In the genomic region with DNA sequence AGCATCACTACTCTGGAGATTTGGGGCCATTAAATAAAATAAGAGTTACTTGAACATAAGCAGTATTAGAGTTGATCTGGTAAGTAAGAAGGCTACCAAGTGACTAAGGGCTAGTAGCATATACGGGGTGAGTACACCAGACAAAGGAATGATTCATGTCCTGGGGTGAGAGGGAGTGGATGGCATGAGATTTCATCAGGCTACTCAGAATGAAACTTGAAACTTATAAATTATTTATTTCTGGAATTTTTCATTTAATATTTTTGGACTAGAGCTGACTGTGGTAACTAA, we compare ENCODE assay signal across 9 cellular contexts. TPM values are rescaled to one million over a fixed set of nuclear protein-coding genes. Genes with fewer than 3 reads are reported as not detected.
DNase-seq lines count a peak whose midpoint lies in the region; ATAC-seq and TF ChIP-seq lines count a peak whose summit lies in the region.
"Had no signal": no experiment of that assay in that cellular context is flagged by ENCODE, and none has a peak within 500 bp of the region (broad histone marks: within the 10 kb centered on the region; RNA-seq: fewer than 3 reads in every experiment).

No MANE protein-coding gene starts in this region.

- H3K27me3 Mint-ChIP-seq in activated naive CD8-positive, alpha-beta T cell treated with anti-CD3 and anti-CD28 coated beads, Interleukin-2, amount 50 U/mL, for 24 hours = no peaks in the 10 kb centered on the region

- H3K23ac ChIP-seq in neuronal stem cell (ENCODE audit: low read depth, low read length, poor library complexity) = no peak overlapping the region

- H3K4me2 ChIP-seq in neuronal stem cell (ENCODE audit: insufficient read depth, low read length, poor library complexity, severe bottlenecking) = no peak overlapping the region

- H3K36me3 ChIP-seq in lower lobe of right lung = peaks cover 13% of the 10 kb centered on the region
- no peaks in the 10 kb centered on the region for H3K36me3 ChIP-seq in neuronal stem cell (replicated peaks in 1 of 2; ENCODE audit: control insufficient read depth in 2 of 2, insufficient read depth in 2 of 2, low read length in 2 of 2)

- DNase-seq in AG04449 (ENCODE audit: low read depth, low spot score) (peak; percentile 89), HFF-Myc (ENCODE audit: extremely low read depth, low read depth) (peak; percentile 47), lower lobe of right lung (no peak), NCI-H2171 (lab: John Stamatoyannopoulos, UW) (no peak), neuronal stem cell (ENCODE audit: low spot score) (no peak), NCI-H2227 (lab: John Stamatoyannopoulos, UW; ENCODE audit: unreplicated experiment) (no peak), NCI-H1694 treated with DMSO at 0.1 percent for 48 hours (lab: John Stamatoyannopoulos, UW) (no peak)
- DNase-seq in activated naive CD8-positive, alpha-beta T cell treated with anti-CD3 and anti-CD28 coated beads, Interleukin-2, amount 50 U/mL, for 24 hours = no peak

- CTCF ChIA-PET in AG04449 (lab: Yijun Ruan, JAX) = no interaction called here

- H3K27me3 ChIP-seq in lower lobe of right lung (ENCODE audit: low read depth) = no peaks in the 10 kb centered on the region
- no peaks in the 10 kb centered on the region for H3K27me3 ChIP-seq in neuronal stem cell (ENCODE audit: control insufficient read depth in 3 of 3, insufficient read depth in 3 of 3, low read depth in 1 of 3, low read length in 3 of 3)

- no peak overlapping the region for H2BK120ac ChIP-seq in neuronal stem cell (ENCODE audit: low read depth, low read length)

- H3K4me3 ChIP-seq in AG04449 (ENCODE audit: low read depth, low read length) (peak overlapping the region; percentile 90), HFF-Myc (replicated peaks; ENCODE audit: low read depth, low read length) (peak overlapping the region; percentile 81), lower lobe of right lung (peak overlapping the region; percentile 90), neuronal stem cell (ENCODE audit: low read length in 2 of 2) (no peak overlapping the region)

- no peak overlapping the region for H4K8ac ChIP-seq in neuronal stem cell (ENCODE audit: low read depth, low read length)

- H3K27ac Mint-ChIP-seq in activated naive CD8-positive, alpha-beta T cell treated with anti-CD3 and anti-CD28 coated beads, Interleukin-2, amount 50 U/mL, for 24 hours = peak overlapping the region; percentile 94

- H3K4me3 Mint-ChIP-seq in activated naive CD8-positive, alpha-beta T cell treated with anti-CD3 and anti-CD28 coated beads, Interleukin-2, amount 50 U/mL, for 24 hours = peak overlapping the region; percentile 83

- intact Hi-C loops in lower lobe of right lung (cut with DNase I) = no loop called here

- no peak overlapping the region for H2BK12ac ChIP-seq in neuronal stem cell (ENCODE audit: low read length)

- H2AFZ ChIP-seq in neuronal stem cell (ENCODE audit: low read length) = no peak overlapping the region

- peaks cover 26% of the 10 kb centered on the region for H3K36me3 Mint-ChIP-seq in activated naive CD8-positive, alpha-beta T cell treated with anti-CD3 and anti-CD28 coated beads, Interleukin-2, amount 50 U/mL, for 24 hours (ENCODE audit: low read depth)

- no peaks in the 10 kb centered on the region for H3K79me1 ChIP-seq in neuronal stem cell (ENCODE audit: low read depth, low read length)

- no peaks in the 10 kb centered on the region for H3K9me3 Mint-ChIP-seq in activated naive CD8-positive, alpha-beta T cell treated with anti-CD3 and anti-CD28 coated beads, Interleukin-2, amount 50 U/mL, for 24 hours

- WGBS in neuronal stem cell (ENCODE audit: extremely low coverage in 2 of 2, insufficient read length in 2 of 2, insufficient replicate concordance in 1 of 2), 2 donors = no CpG with 5 or more reads among the region's 1 CpG

- H4K91ac ChIP-seq in neuronal stem cell (ENCODE audit: low read depth, low read length, poor library complexity) = no peak overlapping the region

- H3K4me1 ChIP-seq in lower lobe of right lung = peaks cover 49% of the 10 kb centered on the region
- H3K4me1 ChIP-seq in neuronal stem cell (ENCODE audit: control insufficient read depth in 2 of 2, insufficient read depth in 1 of 2, low read depth in 1 of 2, low read length in 2 of 2) = peaks cover 9 to 15% of the 10 kb centered on the region in 2 donors

- H3K9ac ChIP-seq in neuronal stem cell (ENCODE audit: low read depth, low read length, poor library complexity) = no peak overlapping the region

- POLR2A ChIA-PET in AG04449 (lab: Yijun Ruan, JAX) = interaction anchor here (0.8 to 1.6 kb wide), 3 partner anchors 12 to 333 kb away, joined by 3 to 9 read pairs (median 4); a partner anchor contains a TSS

- no peak overlapping the region for H3K18ac ChIP-seq in neuronal stem cell (ENCODE audit: low read length)

- no peak overlapping the region for H2BK5ac ChIP-seq in neuronal stem cell (ENCODE audit: low read length)

- H3K27ac ChIP-seq in lower lobe of right lung = peak overlapping the region; percentile 98
- H3K27ac ChIP-seq in neuronal stem cell (replicated peaks; ENCODE audit: low read length) = no peak overlapping the region

- H3K14ac ChIP-seq in neuronal stem cell (ENCODE audit: low read length) = no peak overlapping the region

- H3K4ac ChIP-seq in neuronal stem cell (ENCODE audit: low read length) = no peak overlapping the region

- H2BK15ac ChIP-seq in neuronal stem cell (ENCODE audit: low read length) = no peak overlapping the region

- peaks cover 75% of the 10 kb centered on the region for H3K4me1 Mint-ChIP-seq in activated naive CD8-positive, alpha-beta T cell treated with anti-CD3 and anti-CD28 coated beads, Interleukin-2, amount 50 U/mL, for 24 hours

- peak; percentile 51 for ATAC-seq in activated naive CD8-positive, alpha-beta T cell treated with anti-CD3 and anti-CD28 coated beads, Interleukin-2, amount 50 U/mL, for 24 hours
- ATAC-seq in lower lobe of right lung = no peak

- TF ChIP-seq CTCF in AG04449 (IDR thresholded peaks at IDR 0.05; ENCODE audit: insufficient read depth, low read length, missing control alignments) = no peak
- TF ChIP-seq CTCF in HFF-Myc (IDR thresholded peaks at IDR 0.05; ENCODE audit: low read depth, low read length, missing control alignments) = no peak
- TF ChIP-seq CTCF in lower lobe of right lung (IDR thresholded peaks at IDR 0.05) = no peak

- no peaks in the 10 kb centered on the region for H3K9me3 ChIP-seq in lower lobe of right lung
- H3K9me3 ChIP-seq in neuronal stem cell (replicated peaks in 1 of 2; ENCODE audit: control insufficient read depth in 2 of 2, insufficient read depth in 1 of 2, low read depth in 1 of 2, low read length in 2 of 2) = no peaks in the 10 kb centered on the region

- no peak overlapping the region for H2AK5ac ChIP-seq in neuronal stem cell (ENCODE audit: low read depth, low read length)

RNA-seq across cellular contexts. Expression of a gene that starts 2.3 kb away (rescaled TPM):
- total RNA-seq in lower lobe of right lung = 47.6 TPM
- 2.3 TPM for polyA plus RNA-seq in neuronal stem cell (2013, experiment 1 of 2)
- 2.1 TPM for polyA plus RNA-seq in neuronal stem cell (2013, experiment 2 of 2)

RNA-seq across cellular contexts. Expression of a gene that starts 50.9 kb away (rescaled TPM):
- not detected for total RNA-seq in lower lobe of right lung
- not detected for polyA plus RNA-seq in neuronal stem cell (2013, experiment 1 of 2)
- polyA plus RNA-seq in neuronal stem cell (2013, experiment 2 of 2) = not detected
- total RNA-seq: liver had no signal
- polyA plus RNA-seq: liver had no signal

Comparison
In these comparisons a context has a peak if more than half of its experiments do, and no peak if none do; other contexts are left out.
1. DNase-seq: peak in AG04449 (single experiment) and HFF-Myc (single experiment); none in activated naive CD8-positive, alpha-beta T cell treated with anti-CD3 and anti-CD28 coated beads, Interleukin-2, amount 50 U/mL, for 24 hours (single experiment), lower lobe of right lung (single experiment), NCI-H2171 (single experiment), neuronal stem cell (single experiment), NCI-H2227 (single experiment) and NCI-H1694 treated with DMSO at 0.1 percent for 48 hours (single experiment).
2. H3K4me3 ChIP-seq: peak in AG04449 (single experiment), HFF-Myc (single experiment) and lower lobe of right lung (single experiment); none in neuronal stem cell (0 of 2).